ENCODE assay signal across 23 cellular contexts in the genomic region with DNA sequence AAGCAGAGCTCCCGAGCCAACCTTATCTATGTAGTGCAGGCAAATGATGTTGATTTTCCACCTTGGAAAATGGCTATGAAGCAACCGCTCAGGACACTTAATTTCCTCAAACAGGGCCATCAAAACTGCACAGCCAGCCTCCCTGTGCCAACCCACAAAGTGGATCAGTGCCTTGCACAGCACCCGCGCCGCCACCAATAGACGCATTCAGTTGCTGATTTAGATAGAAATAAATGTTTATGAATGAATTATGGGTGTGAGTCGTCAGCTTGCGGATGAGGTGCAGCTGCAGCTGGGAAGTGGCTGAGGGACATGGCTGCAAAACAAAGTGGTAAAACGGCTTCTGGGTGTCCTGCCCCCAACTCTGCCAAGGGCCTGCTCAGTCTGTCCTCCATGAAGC. TPM values are rescaled to one million over a fixed set of nuclear protein-coding genes. Genes with fewer than 3 reads are reported as not detected.
DNase-seq lines count a peak whose midpoint lies in the region.
"Had no signal": no experiment of that assay in that cellular context is flagged by ENCODE, and none has a peak within 500 bp of the region (broad histone marks: within the 10 kb centered on the region; RNA-seq: fewer than 3 reads in every experiment).

No MANE protein-coding gene starts in this region.

- peaks cover 41% of the 10 kb centered on the region for H3K4me1 ChIP-seq in BLaER1
- H3K4me1 ChIP-seq: Caco-2 had no signal

- no peaks in the 10 kb centered on the region for H4K20me1 ChIP-seq in BLaER1

- H3K36me3 ChIP-seq in BLaER1: peaks cover 17% of the 10 kb centered on the region

- H3K9ac ChIP-seq in BLaER1: peak overlapping the region; percentile 1; the same call in 1 of the 2 replicates

- DNase-seq in MV-4-11 (lab: John Stamatoyannopoulos, UW) (peak; percentile 18), dermis blood vessel endothelial cell (peak; percentile 9), posterior cingulate gyrus (peak in 7 of 10 donors; percentile 22 to 90 (median 51)), NK-92 (lab: John Stamatoyannopoulos, UW; ENCODE audit: unreplicated experiment) (no peak), NCI-H2227 (lab: John Stamatoyannopoulos, UW; ENCODE audit: unreplicated experiment) (no peak)
- DNase-seq in activated CD4-positive, alpha-beta T cell treated with anti-CD3 and anti-CD28 coated beads, Interleukin-2, amount 50 U/mL, for 4 hours: no peak
- DNase-seq: C1 segment of cervical spinal cord; Caco-2; CD8-positive, alpha-beta T cell; DND-41; KBM-7; NCI-H1105 treated with DMSO at 0.1 percent for 48 hours; NCI-H146; NCI-H1930; NCI-H2107; NCI-H446; NCI-H524 treated with DMSO at 0.1 percent for 48 hours; Peyer's patch; SHP77 treated with DMSO at 0.1 percent for 48 hours had no signal

- no peaks in the 10 kb centered on the region for H3K27me3 ChIP-seq in BLaER1
- H3K27me3 ChIP-seq: Peyer's patch had no signal

- no peak overlapping the region for H3K4me3 ChIP-seq in BLaER1
- H3K4me3 ChIP-seq: Peyer's patch had no signal

- peak overlapping the region; percentile 63 for H3K4me2 ChIP-seq in BLaER1

- H3K27ac ChIP-seq in BLaER1: peak overlapping the region; percentile 62; the same call in 1 of the 2 replicates
- H3K27ac ChIP-seq: Peyer's patch had no signal

- intact Hi-C loops in posterior cingulate gyrus (cut with DNase I): no loop called here

- H3K9me3 ChIP-seq in BLaER1: peaks cover 7% of the 10 kb centered on the region; the same call in 1 of the 2 replicates
- H3K9me3 ChIP-seq: Caco-2, Peyer's patch had no signal

RNA-seq across cellular contexts. Expression of gene SOD3, which starts 47.0 kb away (rescaled TPM):
- total RNA-seq in dermis blood vessel endothelial cell: 0.28 TPM in 1 of 2 replicates, not detected in the other
- total RNA-seq: CD8-positive, alpha-beta T cell; LHCN-M2; MCF 10A; OCI-LY7 had no signal

Comparison
In these comparisons a context has a peak if more than half of its experiments do, and no peak if none do; other contexts are left out.
1. DNase-seq: peak in MV-4-11 (single experiment), dermis blood vessel endothelial cell (single experiment) and posterior cingulate gyrus (7 of 10); none in NK-92 (single experiment), activated CD4-positive, alpha-beta T cell treated with anti-CD3 and anti-CD28 coated beads, Interleukin-2, amount 50 U/mL, for 4 hours (0 of 2) and NCI-H2227 (single experiment).